In genomic region chr14:36452850-36453249, GRCh38 we compare ENCODE assay signal across 17 cellular contexts.
"Had no signal": no experiment of that assay in that cellular context is flagged by ENCODE, and none has a peak within 500 bp of the region (broad histone marks: within the 10 kb centered on the region; RNA-seq: fewer than 3 reads in every experiment).

No MANE protein-coding gene starts in this region.

- H3K9me3 ChIP-seq: heart right ventricle, lower lobe of right lung, psoas muscle, upper lobe of right lung had no signal

- H3K4me3 ChIP-seq: heart right ventricle, lower lobe of right lung, psoas muscle, upper lobe of right lung had no signal

- H3K4me1 ChIP-seq: heart right ventricle, psoas muscle had no signal

- H3K27me3 ChIP-seq: upper lobe of right lung had no signal

- H3K4me3 Mint-ChIP-seq: activated CD8-positive, alpha-beta memory T cell treated with anti-CD3 and anti-CD28 coated beads, Interleukin-2, amount 10 ng/mL, durations not matched to agents 7 days and 5 days; activated naive CD4-positive, alpha-beta T cell treated with anti-CD3 and anti-CD28 coated beads for 36 hours; stimulated activated naive CD8-positive, alpha-beta T cell treated with anti-CD3 and anti-CD28 coated beads, Interleukin-15, amount 100 ng/mL, for 72 hours had no signal

- H3K36me3 ChIP-seq: heart right ventricle, lower lobe of right lung, upper lobe of right lung had no signal

- H3K9me3 Mint-ChIP-seq: activated naive CD4-positive, alpha-beta T cell treated with anti-CD3 and anti-CD28 coated beads for 36 hours; activated T-helper 2 cell treated with anti-CD3 and anti-CD28 coated beads, Interferon-gamma antibody, Interleukin-2, Interleukin-4, amounts not matched to agents 10 μg/mL and 5 μg/mL and 100 μg/mL, durations not matched to agents 14 hours and 24 hours and 36 hours; stimulated activated naive CD8-positive, alpha-beta T cell treated with anti-CD3 and anti-CD28 coated beads, Interleukin-15, amount 100 ng/mL, for 72 hours had no signal

- H3K27ac Mint-ChIP-seq: activated CD8-positive, alpha-beta memory T cell treated with anti-CD3 and anti-CD28 coated beads, Interleukin-2, amount 10 ng/mL, durations not matched to agents 7 days and 5 days; activated naive CD4-positive, alpha-beta T cell treated with anti-CD3 and anti-CD28 coated beads for 36 hours; activated T-helper 2 cell treated with anti-CD3 and anti-CD28 coated beads, Interferon-gamma antibody, Interleukin-2, Interleukin-4, amounts not matched to agents 10 μg/mL and 5 μg/mL and 100 μg/mL, durations not matched to agents 14 hours and 24 hours and 36 hours; stimulated activated naive CD8-positive, alpha-beta T cell treated with anti-CD3 and anti-CD28 coated beads, Interleukin-15, amount 100 ng/mL, for 72 hours had no signal

- FAIRE-seq: astrocyte, bronchial epithelial cell, frontal cortex had no signal

- H3K36me3 Mint-ChIP-seq: activated CD8-positive, alpha-beta memory T cell treated with anti-CD3 and anti-CD28 coated beads, Interleukin-2, amount 10 ng/mL, durations not matched to agents 7 days and 5 days had no signal

- ATAC-seq: activated CD8-positive, alpha-beta memory T cell treated with anti-CD3 and anti-CD28 coated beads, Interleukin-2, amount 10 ng/mL, durations not matched to agents 7 days and 5 days; heart right ventricle; left cardiac atrium; lower lobe of right lung; psoas muscle; sciatic nerve; stimulated activated naive CD8-positive, alpha-beta T cell treated with anti-CD3 and anti-CD28 coated beads, Interleukin-15, amount 100 ng/mL, for 72 hours; upper lobe of right lung had no signal

- H3K4me1 Mint-ChIP-seq: activated CD8-positive, alpha-beta memory T cell treated with anti-CD3 and anti-CD28 coated beads, Interleukin-2, amount 10 ng/mL, durations not matched to agents 7 days and 5 days; stimulated activated naive CD8-positive, alpha-beta T cell treated with anti-CD3 and anti-CD28 coated beads, Interleukin-15, amount 100 ng/mL, for 72 hours had no signal

- H3K27me3 Mint-ChIP-seq: activated CD8-positive, alpha-beta memory T cell treated with anti-CD3 and anti-CD28 coated beads, Interleukin-2, amount 10 ng/mL, durations not matched to agents 7 days and 5 days had no signal

- H3K27ac ChIP-seq: heart right ventricle, psoas muscle had no signal

- DNase-seq: activated CD4-positive, alpha-beta T cell treated with anti-CD3 and anti-CD28 coated beads, Interleukin-2, amount 50 U/mL, for 48 hours; activated CD4-positive, CD25-positive, alpha-beta regulatory T cell treated with anti-CD3 and anti-CD28 coated beads, Interleukin-2, amount 50 U/mL, for 72 hours; activated CD8-positive, alpha-beta memory T cell treated with anti-CD3 and anti-CD28 coated beads, Interleukin-2, amount 10 ng/mL, durations not matched to agents 7 days and 5 days; activated naive CD4-positive, alpha-beta T cell treated with anti-CD3 and anti-CD28 coated beads for 36 hours; activated T-cell treated with anti-CD3 and anti-CD28 coated beads, Interleukin-2, amount 50 U/mL, for 1 hour; heart right ventricle; left cardiac atrium; lower lobe of right lung; psoas muscle; stimulated activated naive CD8-positive, alpha-beta T cell treated with anti-CD3 and anti-CD28 coated beads, Interleukin-15, amount 100 ng/mL, for 72 hours; T1000; upper lobe of right lung had no signal
